ENCODE assay signal across 13 cellular contexts in genomic region chr11:93729129-93729616, GRCh38. TPM values are rescaled to one million over a fixed set of nuclear protein-coding genes. Genes with fewer than 3 reads are reported as not detected.
DNase-seq lines count a peak whose midpoint lies in the region; ATAC-seq and TF ChIP-seq lines count a peak whose summit lies in the region.
"Had no signal": no experiment of that assay in that cellular context is flagged by ENCODE, and none has a peak within 500 bp of the region (broad histone marks: within the 10 kb centered on the region; RNA-seq: fewer than 3 reads in every experiment).

No MANE protein-coding gene starts in this region.

- peaks cover 60% of the 10 kb centered on the region for H3F3A ChIP-seq in smooth muscle cell (ENCODE audit: low read depth)

- 95% methylated on average over 5 of the region's 5 CpGs for WGBS in HUES64
- WGBS in smooth muscle cell (ENCODE audit: low lambda C conversion rate), result 95% methylated on average over 5 of the region's 5 CpGs

- no peaks in the 10 kb centered on the region for H3K27me3 Mint-ChIP-seq in activated naive CD8-positive, alpha-beta T cell treated with anti-CD3 and anti-CD28 coated beads, Interleukin-2, amount 50 U/mL, for 24 hours

- H3K27ac ChIP-seq in HUES64 (ENCODE audit: low read depth, low read length) (peak overlapping the region; percentile 14; the same call in 1 of the 2 replicates), smooth muscle cell (ENCODE audit: low read depth) (peak overlapping the region; percentile 58)
- H3K27ac ChIP-seq: thyroid gland had no signal

- peaks cover 80% of the 10 kb centered on the region for H3K36me3 Mint-ChIP-seq in activated naive CD8-positive, alpha-beta T cell treated with anti-CD3 and anti-CD28 coated beads, Interleukin-2, amount 50 U/mL, for 24 hours (ENCODE audit: low read depth)

- DNase-seq in activated CD8-positive, alpha-beta memory T cell treated with anti-CD3 and anti-CD28 coated beads for 24 hours, result peak; percentile 71
- DNase-seq in activated CD8-positive, alpha-beta memory T cell treated with anti-CD3 and anti-CD28 coated beads, Interleukin-2, amount 50 U/mL, for 4 hours, result no peak
- DNase-seq in activated naive CD8-positive, alpha-beta T cell treated with anti-CD3 and anti-CD28 coated beads, Interleukin-2, amount 50 U/mL, for 24 hours, result no peak
- no peak for DNase-seq in smooth muscle cell (lab: John Stamatoyannopoulos, UW; ENCODE audit: unreplicated experiment)
- DNase-seq: aorta, hypothalamus, mesenchymal stem cell, NCI-H446, thyroid gland had no signal

- H3K27ac Mint-ChIP-seq in activated naive CD8-positive, alpha-beta T cell treated with anti-CD3 and anti-CD28 coated beads, Interleukin-2, amount 50 U/mL, for 24 hours, result peak overlapping the region; percentile 55

- H3K9ac ChIP-seq in HUES64 (ENCODE audit: low read depth, low read length) (no peak overlapping the region), smooth muscle cell (ENCODE audit: low read depth) (no peak overlapping the region)

- H3K27me3 ChIP-seq in HUES64 (ENCODE audit: insufficient read depth, low read length) (no peaks in the 10 kb centered on the region), smooth muscle cell (ENCODE audit: low read depth) (no peaks in the 10 kb centered on the region)
- H3K27me3 ChIP-seq: thyroid gland had no signal

- peaks cover 56% of the 10 kb centered on the region for H4K20me1 ChIP-seq in smooth muscle cell (ENCODE audit: low read depth)

- no peak overlapping the region for H3K4me2 ChIP-seq in smooth muscle cell

- no peak overlapping the region for H3K4me3 Mint-ChIP-seq in activated naive CD8-positive, alpha-beta T cell treated with anti-CD3 and anti-CD28 coated beads, Interleukin-2, amount 50 U/mL, for 24 hours

- H3K9me3 ChIP-seq in HUES64 (ENCODE audit: insufficient read depth, low read depth, low read length) (no peaks in the 10 kb centered on the region), smooth muscle cell (replicated peaks; ENCODE audit: low read depth) (no peaks in the 10 kb centered on the region)
- H3K9me3 ChIP-seq: thyroid gland had no signal

- H2AFZ ChIP-seq in smooth muscle cell (ENCODE audit: low read depth), result no peak overlapping the region

- H3K36me3 ChIP-seq in HUES64 (ENCODE audit: insufficient read depth, low read length) (peaks cover 98% of the 10 kb centered on the region), smooth muscle cell (ENCODE audit: low read depth) (peaks cover 45% of the 10 kb centered on the region)

- H3K4me3 ChIP-seq in HUES64 (ENCODE audit: low read length), result no peak overlapping the region
- no peak overlapping the region for H3K4me3 ChIP-seq in smooth muscle cell
- H3K4me3 ChIP-seq: thyroid gland had no signal

- no peaks in the 10 kb centered on the region for H3K4me1 ChIP-seq in HUES64 (ENCODE audit: insufficient read depth, low read length)
- H3K4me1 ChIP-seq in smooth muscle cell (ENCODE audit: low read depth), result no peaks in the 10 kb centered on the region
- H3K4me1 ChIP-seq: thyroid gland had no signal

- TF ChIP-seq CTCF in smooth muscle cell (IDR thresholded peaks at IDR 0.05; ENCODE audit: borderline replicate concordance, insufficient read depth, poor library complexity, severe bottlenecking), result no peak

- no peaks in the 10 kb centered on the region for H3K9me3 Mint-ChIP-seq in activated naive CD8-positive, alpha-beta T cell treated with anti-CD3 and anti-CD28 coated beads, Interleukin-2, amount 50 U/mL, for 24 hours

- H3K4me1 Mint-ChIP-seq in activated naive CD8-positive, alpha-beta T cell treated with anti-CD3 and anti-CD28 coated beads, Interleukin-2, amount 50 U/mL, for 24 hours, result peaks cover 16% of the 10 kb centered on the region

- ATAC-seq in activated naive CD8-positive, alpha-beta T cell treated with anti-CD3 and anti-CD28 coated beads, Interleukin-2, amount 50 U/mL, for 24 hours, result peak; percentile 31
- ATAC-seq in HG03354 (IDR thresholded peaks at IDR 0.05; ENCODE audit: poor library complexity, severe bottlenecking, unreplicated experiment) (no peak), GM19351 (IDR thresholded peaks at IDR 0.05; ENCODE audit: unreplicated experiment) (no peak), HG03520 (IDR thresholded peaks at IDR 0.05; ENCODE audit: unreplicated experiment) (no peak)

- H3K79me2 ChIP-seq in smooth muscle cell (ENCODE audit: low read depth), result no peaks in the 10 kb centered on the region

RNA-seq across cellular contexts. Expression of gene TAF1D, which starts 12.1 kb away (rescaled TPM):
- 227 TPM for polyA plus RNA-seq in HUES64 (2013, experiment 1 of 2)
- polyA plus RNA-seq in HUES64 (2013, experiment 2 of 2), result 223 TPM
- total RNA-seq in smooth muscle cell, result 216 and 232 TPM in 2 replicates
- 36.9 and 57.6 TPM in 2 replicates for polyA plus RNA-seq in smooth muscle cell

RNA-seq across cellular contexts. Expression of gene C11orf54, which starts 12.3 kb away (rescaled TPM):
- polyA plus RNA-seq in HUES64 (2013, experiment 1 of 2), result 20.7 TPM
- 21.1 TPM for polyA plus RNA-seq in HUES64 (2013, experiment 2 of 2)
- total RNA-seq in smooth muscle cell, result 12.3 and 13.4 TPM in 2 replicates
- 6.3 and 8.5 TPM in 2 replicates for polyA plus RNA-seq in smooth muscle cell

RNA-seq across cellular contexts. Expression of gene MED17, which starts 54.9 kb away (rescaled TPM):
- polyA plus RNA-seq in HUES64 (2013, experiment 1 of 2), result 26.9 TPM
- polyA plus RNA-seq in HUES64 (2013, experiment 2 of 2), result 24.9 TPM
- total RNA-seq in smooth muscle cell, result 30.6 and 38.3 TPM in 2 replicates
- polyA plus RNA-seq in smooth muscle cell, result 20.2 and 24.9 TPM in 2 replicates
